ENCODE assay signal across 1 cellular context in the genomic region with DNA sequence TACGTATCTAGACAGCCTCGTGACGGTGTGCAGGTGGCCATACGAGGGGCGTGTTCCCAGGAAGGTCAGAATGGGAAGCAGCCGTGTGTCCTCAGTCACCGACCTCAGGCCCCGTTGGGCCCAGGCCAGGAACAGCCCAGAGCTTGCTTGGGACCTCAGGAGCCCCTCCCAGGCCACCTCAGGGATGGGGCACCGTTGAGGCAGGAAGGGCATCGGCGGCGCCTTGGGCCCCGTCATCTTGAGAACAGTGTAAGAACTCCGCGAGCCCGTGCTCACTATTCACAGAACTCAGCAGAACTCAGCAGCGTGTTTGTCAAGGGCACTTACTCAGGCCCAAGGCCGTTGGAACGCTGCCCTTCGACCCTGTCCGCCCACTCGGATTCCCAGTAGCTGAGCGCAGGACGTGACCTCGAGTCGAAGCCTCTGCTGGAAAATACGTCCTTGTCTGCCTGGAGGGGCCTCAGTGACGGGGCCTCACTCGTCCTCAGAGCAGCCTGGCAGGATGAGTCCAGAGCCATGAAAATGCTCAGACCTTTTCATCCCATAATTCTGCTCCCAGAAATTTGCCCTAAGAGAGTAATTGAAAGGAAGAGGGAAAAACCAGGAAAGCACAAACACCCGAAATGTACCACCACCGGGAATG.
A peak's percentile ranks its signal among the peaks of the same experiment; 100 is the strongest.
TF ChIP-seq lines count a peak whose summit lies in the region.

No MANE protein-coding gene starts in this region.

TF ChIP-seq in HepG2, 621 proteins besides CTCF, POLR2A, EP300 and RAD21 (continued from another document and continues in another):
- TF ChIP-seq KIAA2018 (CRISPR knock-in tag; IDR thresholded peaks at IDR 0.05; ENCODE audit: borderline replicate concordance), result no peak
- TF ChIP-seq ETV5 (CRISPR knock-in tag; IDR thresholded peaks at IDR 0.05; ENCODE audit: borderline replicate concordance), result 0 out of 2 replicates have a peak, but pooled peaks have one; percentile 35
- peak; percentile 47; the same call in 1 of the 2 replicates for TF ChIP-seq ZNF589 (CRISPR knock-in tag; conservative IDR thresholded peaks at IDR 0.05)
- peak; percentile 53; the same call in 1 of the 2 replicates for TF ChIP-seq ZNF614 (CRISPR knock-in tag; IDR thresholded peaks at IDR 0.05; ENCODE audit: borderline replicate concordance)
- no peak for TF ChIP-seq TRAFD1 (CRISPR knock-in tag; IDR thresholded peaks at IDR 0.05; ENCODE audit: borderline replicate concordance)
- peak; percentile 80; the same call in 1 of the 2 replicates for TF ChIP-seq TBX2 (CRISPR knock-in tag; IDR thresholded peaks at IDR 0.05; ENCODE audit: borderline replicate concordance)
- TF ChIP-seq ZNF768 (CRISPR knock-in tag; IDR thresholded peaks at IDR 0.05), result no peak
- peak; percentile 88; the same call in 1 of the 2 replicates for TF ChIP-seq ZNF430 (CRISPR knock-in tag; IDR thresholded peaks at IDR 0.05)
- no peak for TF ChIP-seq FOXA1 (IDR thresholded peaks at IDR 0.05)
- TF ChIP-seq FOXA1 (CRISPR knock-in tag; IDR thresholded peaks at IDR 0.05), result no peak
- no peak for TF ChIP-seq ZNF329 (CRISPR knock-in tag; IDR thresholded peaks at IDR 0.05; ENCODE audit: low read depth)
- peak; percentile 78; the same call in 1 of the 2 replicates for TF ChIP-seq SKIL (CRISPR knock-in tag; IDR thresholded peaks at IDR 0.05; ENCODE audit: borderline replicate concordance)
- no peak for TF ChIP-seq ZFP36 (IDR thresholded peaks at IDR 0.05; ENCODE audit: borderline replicate concordance, low read depth, low read length, partially characterized antibody)
- TF ChIP-seq PRDM15 (CRISPR knock-in tag; IDR thresholded peaks at IDR 0.05), result no peak; the same call in 1 of the 2 replicates
- TF ChIP-seq, protein P1, sequence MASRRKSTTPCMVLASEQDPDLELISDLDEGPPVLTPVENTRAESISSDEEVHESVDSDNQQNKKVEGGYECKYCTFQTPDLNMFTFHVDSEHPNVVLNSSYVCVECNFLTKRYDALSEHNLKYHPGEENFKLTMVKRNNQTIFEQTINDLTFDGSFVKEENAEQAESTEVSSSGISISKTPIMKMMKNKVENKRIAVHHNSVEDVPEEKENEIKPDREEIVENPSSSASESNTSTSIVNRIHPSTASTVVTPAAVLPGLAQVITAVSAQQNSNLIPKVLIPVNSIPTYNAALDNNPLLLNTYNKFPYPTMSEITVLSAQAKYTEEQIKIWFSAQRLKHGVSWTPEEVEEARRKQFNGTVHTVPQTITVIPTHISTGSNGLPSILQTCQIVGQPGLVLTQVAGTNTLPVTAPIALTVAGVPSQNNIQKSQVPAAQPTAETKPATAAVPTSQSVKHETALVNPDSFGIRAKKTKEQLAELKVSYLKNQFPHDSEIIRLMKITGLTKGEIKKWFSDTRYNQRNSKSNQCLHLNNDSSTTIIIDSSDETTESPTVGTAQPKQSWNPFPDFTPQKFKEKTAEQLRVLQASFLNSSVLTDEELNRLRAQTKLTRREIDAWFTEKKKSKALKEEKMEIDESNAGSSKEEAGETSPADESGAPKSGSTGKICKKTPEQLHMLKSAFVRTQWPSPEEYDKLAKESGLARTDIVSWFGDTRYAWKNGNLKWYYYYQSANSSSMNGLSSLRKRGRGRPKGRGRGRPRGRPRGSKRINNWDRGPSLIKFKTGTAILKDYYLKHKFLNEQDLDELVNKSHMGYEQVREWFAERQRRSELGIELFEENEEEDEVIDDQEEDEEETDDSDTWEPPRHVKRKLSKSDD (CRISPR knock-in tag; IDR thresholded peaks at IDR 0.05; ENCODE audit: low read depth), result peak; percentile 77
- TF ChIP-seq ZMAT3 (CRISPR knock-in tag; conservative IDR thresholded peaks at IDR 0.05), result peak; percentile 78
- no peak for TF ChIP-seq ZSCAN30 (CRISPR knock-in tag; IDR thresholded peaks at IDR 0.05)
- no peak for TF ChIP-seq MATR3 (CRISPR knock-in tag; IDR thresholded peaks at IDR 0.05)
- peak; percentile 81 for TF ChIP-seq ZNF205 (CRISPR knock-in tag; IDR thresholded peaks at IDR 0.05)
- TF ChIP-seq HNRNPL (IDR thresholded peaks at IDR 0.05; ENCODE audit: low read depth, low read length), result no peak
- TF ChIP-seq ZNF17 (CRISPR knock-in tag; IDR thresholded peaks at IDR 0.05), result no peak
- no peak for TF ChIP-seq SRSF4 (IDR thresholded peaks at IDR 0.05; ENCODE audit: low read depth, low read length, poor library complexity, severe bottlenecking)
- TF ChIP-seq ZFAT (CRISPR knock-in tag; conservative IDR thresholded peaks at IDR 0.05), result no peak
- no peak for TF ChIP-seq PRDM10 (CRISPR knock-in tag; IDR thresholded peaks at IDR 0.05; ENCODE audit: low read depth)
- TF ChIP-seq, protein P2, sequence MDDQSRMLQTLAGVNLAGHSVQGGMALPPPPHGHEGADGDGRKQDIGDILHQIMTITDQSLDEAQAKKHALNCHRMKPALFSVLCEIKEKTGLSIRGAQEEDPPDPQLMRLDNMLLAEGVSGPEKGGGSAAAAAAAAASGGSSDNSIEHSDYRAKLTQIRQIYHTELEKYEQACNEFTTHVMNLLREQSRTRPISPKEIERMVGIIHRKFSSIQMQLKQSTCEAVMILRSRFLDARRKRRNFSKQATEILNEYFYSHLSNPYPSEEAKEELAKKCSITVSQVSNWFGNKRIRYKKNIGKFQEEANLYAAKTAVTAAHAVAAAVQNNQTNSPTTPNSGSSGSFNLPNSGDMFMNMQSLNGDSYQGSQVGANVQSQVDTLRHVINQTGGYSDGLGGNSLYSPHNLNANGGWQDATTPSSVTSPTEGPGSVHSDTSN (CRISPR knock-in tag; IDR thresholded peaks at IDR 0.05; ENCODE audit: borderline replicate concordance), result no peak
